Comparison of ENCODE assay signal across 21 cellular contexts in the genomic region with DNA sequence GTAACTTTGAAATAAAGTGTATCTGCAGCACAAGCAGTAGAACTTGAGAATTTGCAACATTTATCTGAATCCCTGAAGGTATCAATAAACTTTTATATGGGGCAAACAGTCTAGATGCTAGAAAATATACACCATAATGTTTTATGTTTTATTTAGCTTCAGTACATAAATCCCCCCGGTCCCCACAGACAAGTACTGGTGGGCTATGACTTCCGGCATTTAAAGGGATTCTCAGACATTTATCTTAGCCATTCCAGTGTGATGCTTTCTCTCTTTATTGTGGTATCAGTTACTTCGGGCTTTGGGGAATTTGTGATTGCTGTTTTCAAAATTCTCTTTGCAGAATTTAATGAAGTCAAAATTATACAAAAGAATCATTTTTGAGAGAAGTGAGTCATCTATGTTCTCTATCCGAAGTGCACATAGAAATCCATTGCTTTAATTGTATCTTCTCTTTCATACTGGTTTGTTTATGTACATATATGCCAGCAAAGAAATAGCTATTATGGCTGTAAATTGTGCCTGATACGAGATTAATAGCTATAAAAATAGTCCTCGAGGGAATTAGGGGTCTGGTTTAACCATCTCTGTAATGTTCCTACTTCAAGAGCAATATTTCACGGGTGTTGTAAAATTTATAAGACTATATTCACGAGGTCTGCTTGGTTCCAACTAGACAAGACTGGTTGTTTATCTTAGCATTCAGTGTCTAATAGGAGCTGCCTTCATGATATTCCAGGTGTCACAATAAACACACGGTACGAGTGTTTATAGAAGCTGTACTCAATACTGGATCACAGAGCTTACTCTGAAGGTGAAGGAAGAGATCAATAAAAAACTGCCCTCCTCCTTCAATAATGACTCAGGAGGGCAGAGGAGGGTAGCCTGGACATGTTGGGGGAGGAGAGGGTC.
"Had no signal": no experiment of that assay in that cellular context is flagged by ENCODE, and none has a peak within 500 bp of the region (broad histone marks: within the 10 kb centered on the region; RNA-seq: fewer than 3 reads in every experiment).

No MANE protein-coding gene starts in this region.

- H3K27me3 ChIP-seq: gastroesophageal sphincter, right lobe of liver, tibial artery had no signal

- FAIRE-seq: TTC549 had no signal

- H3K4me3 ChIP-seq: gastroesophageal sphincter, right lobe of liver, skin epidermis, tibial artery had no signal

- DNase-seq: activated CD4-positive, alpha-beta T cell treated with anti-CD3 and anti-CD28 coated beads, Interleukin-2, amount 10 ng/mL, durations not matched to agents 7 days and 5 days; activated CD4-positive, CD25-positive, alpha-beta regulatory T cell treated with anti-CD3 and anti-CD28 coated beads, Interleukin-2, amount 50 U/mL, for 72 hours; activated CD8-positive, alpha-beta memory T cell treated with anti-CD3 and anti-CD28 coated beads, Interleukin-2, amount 10 ng/mL, durations not matched to agents 7 days and 5 days; activated CD8-positive, alpha-beta T cell treated with anti-CD3 and anti-CD28 coated beads for 36 hours; activated gamma-delta T cell; anterior cingulate cortex; head of caudate nucleus; hypothalamus; left ventricle myocardium superior; nephron progenitor cell; right lobe of liver; stimulated activated CD4-positive, alpha-beta T cell treated with anti-CD3 and anti-CD28 coated beads, Interleukin-2, amount 100 ng/mL, for 24 hours; stimulated activated naive CD8-positive, alpha-beta T cell treated with anti-CD3 and anti-CD28 coated beads, Interleukin-15, amount 100 ng/mL, for 72 hours; tibial artery; WERI-Rb-1 had no signal

- H3K27ac ChIP-seq: epithelial cell of prostate, gastroesophageal sphincter, parathyroid adenoma, right lobe of liver, skin epidermis, tibial artery, WERI-Rb-1 had no signal

- H3K36me3 ChIP-seq: gastroesophageal sphincter, right lobe of liver, tibial artery, WERI-Rb-1 had no signal

- H3K4me1 ChIP-seq: gastroesophageal sphincter, parathyroid adenoma, right lobe of liver, tibial artery had no signal

- ATAC-seq: activated CD8-positive, alpha-beta memory T cell treated with anti-CD3 and anti-CD28 coated beads, Interleukin-2, amount 10 ng/mL, durations not matched to agents 7 days and 5 days; activated CD8-positive, alpha-beta T cell treated with anti-CD3 and anti-CD28 coated beads for 36 hours; gastroesophageal sphincter; left ventricle myocardium superior; right lobe of liver; stimulated activated effector memory CD8-positive, alpha-beta T cell treated with anti-CD3 and anti-CD28 coated beads, Interleukin-12 subunit alpha, Interleukin-12 subunit beta, amount 100 ng/mL, for 72 hours; stimulated activated naive CD8-positive, alpha-beta T cell treated with anti-CD3 and anti-CD28 coated beads, Interleukin-15, amount 100 ng/mL, for 72 hours had no signal

- H3K9me3 ChIP-seq: right lobe of liver, tibial artery had no signal
